21 cellular contexts compared by ENCODE assay signal in the genomic region with DNA sequence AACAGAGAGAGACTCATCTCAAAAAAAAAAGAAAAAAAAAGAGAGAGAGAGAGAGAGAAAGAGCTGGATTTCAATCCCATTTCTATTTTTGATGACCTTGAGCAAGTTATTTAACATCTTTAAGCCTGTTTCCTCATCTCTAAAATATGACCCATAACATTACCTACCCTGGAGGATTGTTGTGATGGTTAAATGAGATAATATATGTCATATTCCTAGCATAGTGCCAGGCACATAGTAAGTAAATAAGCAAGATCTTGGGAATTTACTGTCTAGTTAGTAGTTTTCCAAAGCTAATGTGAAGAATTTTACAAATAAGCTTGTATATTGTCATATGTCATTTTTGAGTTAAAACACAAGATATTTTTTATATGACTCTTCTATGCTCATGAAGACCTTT.
DNase-seq lines count a peak whose midpoint lies in the region; ATAC-seq, FAIRE-seq and TF ChIP-seq lines count a peak whose summit lies in the region.
"Had no signal": no experiment of that assay in that cellular context is flagged by ENCODE, and none has a peak within 500 bp of the region (broad histone marks: within the 10 kb centered on the region; RNA-seq: fewer than 3 reads in every experiment).

No MANE protein-coding gene starts in this region.

- no peak for TF ChIP-seq CTCF in A549 (IDR thresholded peaks at IDR 0.05)
- TF ChIP-seq CTCF in HCT116 (IDR thresholded peaks at IDR 0.05 in 2 of 3, conservative IDR thresholded peaks at IDR 0.05 in 1 of 3; ENCODE audit: borderline replicate concordance in 1 of 3, insufficient read depth in 1 of 3, low read depth in 2 of 3, low read length in 2 of 3): no peak
- no peak for TF ChIP-seq CTCF in Panc1 (IDR thresholded peaks at IDR 0.05)

- FAIRE-seq in A549 (lab: Jason Lieb, UNC): peak; percentile 59
- FAIRE-seq: D721Med, G401.6, GM12891, GM19239 had no signal

- in situ Hi-C loops in Panc1 (cut with HindIII; ENCODE audit: low pct_unique_long_range_greater_than_20kb, low sequenced_read_pairs): no loop called here

- TF ChIP-seq POLR2A in A549 (IDR thresholded peaks at IDR 0.05; ENCODE audit: low read length) (no peak), HCT116 (IDR thresholded peaks at IDR 0.05; ENCODE audit: borderline replicate concordance, extremely low read depth, insufficient read depth, insufficient read length) (no peak)

- RAD21 ChIA-PET in HCT116 (lab: Charles Lee; ENCODE audit: low non-redundant PET in 1 of 2, low total read pairs in 2 of 2, uncharacterized antibody in 2 of 2, unreplicated experiment in 2 of 2): no interaction called here

- BruUV-seq in HCT116 (replicated peaks; lab: Mats Ljungman, UMichigan): no TSS peak
- no TSS peak for BruUV-seq in Panc1 (replicated peaks; lab: Mats Ljungman, UMichigan)

- H3K9me3 ChIP-seq in A549: no peaks in the 10 kb centered on the region
- H3K9me3 ChIP-seq in HCT116 (ENCODE audit: control insufficient read depth in 1 of 2, insufficient read depth in 1 of 2, low read depth in 1 of 2, low read length in 2 of 2): no peaks in the 10 kb centered on the region
- peaks cover 12% of the 10 kb centered on the region; the same call in 1 of the 2 replicates for H3K9me3 ChIP-seq in Panc1 (ENCODE audit: control insufficient read depth, insufficient read depth, low read depth, low read length)
- H3K9me3 ChIP-seq: BLaER1 treated with 17β-estradiol and CSF1 and Interleukin-3, amounts not matched to agents 10 nM and 100 nM; Caco-2 had no signal

- no peak for DNase-seq in A549 (ENCODE audit: low read depth in 1 of 2, low spot score in 1 of 2)
- DNase-seq in HCT116 (ENCODE audit: low read depth, low spot score): no peak
- DNase-seq in Panc1 (ENCODE audit: low read depth, low spot score): no peak
- DNase-seq in AG08396 (ENCODE audit: low spot score): no peak
- no peak for DNase-seq in activated CD4-positive, alpha-beta T cell treated with anti-CD3 and anti-CD28 coated beads, Interleukin-2, amount 50 U/mL, for 1 hour
- DNase-seq: ACHN; AML-193; Caco-2; Calu3; CD4-positive, alpha-beta T cell; CD8-positive, alpha-beta T cell; DMS79 treated with DMSO at 0.1 percent for 48 hours; GF-D8 had no signal

- CTCF ChIA-PET in A549 (lab: Yijun Ruan, JAX) (interaction anchor here (1.1 kb wide), 1 partner anchor 24 kb away, joined by 3 read pairs; no protein-coding TSS in a partner anchor), HCT116 (lab: Charles Lee) (no interaction called here), Panc1 (lab: Charles Lee) (no interaction called here)

- POLR2A ChIA-PET in A549 (lab: Yijun Ruan, JAX): no interaction called here
- POLR2A ChIA-PET in HCT116 (lab: Charles Lee): interaction anchor here (0.8 kb wide), 1 partner anchor 184 kb away, joined by 4 read pairs; no protein-coding TSS in a partner anchor
- POLR2A ChIA-PET in Panc1 (lab: Charles Lee): no interaction called here

- no peak for ATAC-seq in A549
- ATAC-seq in HCT116: no peak
- no peak for ATAC-seq in Panc1
- no peak for ATAC-seq in HG02623 (IDR thresholded peaks at IDR 0.05; ENCODE audit: unreplicated experiment)
- ATAC-seq: CD8-positive, alpha-beta T cell had no signal

- H3K4me1 ChIP-seq in A549 (no peaks in the 10 kb centered on the region), HCT116 (ENCODE audit: control insufficient read depth in 1 of 2, insufficient read depth in 2 of 2, low read length in 2 of 2) (peaks cover 43 to 68% of the 10 kb centered on the region in 2 experiments), Panc1 (ENCODE audit: control insufficient read depth, insufficient read depth, low read length) (peaks cover 9% of the 10 kb centered on the region; the same call in 1 of the 2 replicates)
- H3K4me1 ChIP-seq: BLaER1 treated with 17β-estradiol and CSF1 and Interleukin-3, amounts not matched to agents 10 nM and 100 nM had no signal

- H4K20me1 ChIP-seq in HCT116 (ENCODE audit: insufficient read depth): no peaks in the 10 kb centered on the region
- H4K20me1 ChIP-seq: BLaER1 treated with 17β-estradiol and CSF1 and Interleukin-3, amounts not matched to agents 10 nM and 100 nM had no signal

- H3K9me2 ChIP-seq in HCT116 (ENCODE audit: insufficient read depth): no peaks in the 10 kb centered on the region

- intact Hi-C loops in HCT116 (cut with micrococcal nuclease): no loop called here
- intact Hi-C loops in Panc1 (cut with micrococcal nuclease; ENCODE audit: unreplicated experiment): no loop called here

- TF ChIP-seq RAD21 in A549 (conservative IDR thresholded peaks at IDR 0.05 in 1 of 2, IDR thresholded peaks at IDR 0.05 in 1 of 2): no peak
- TF ChIP-seq RAD21 in HCT116 (IDR thresholded peaks at IDR 0.05; ENCODE audit: low read depth): no peak

- H3K9ac ChIP-seq in HCT116 (ENCODE audit: low read length): no peak overlapping the region
- H3K9ac ChIP-seq: BLaER1 treated with 17β-estradiol and CSF1 and Interleukin-3, amounts not matched to agents 10 nM and 100 nM had no signal

- no peak overlapping the region for H3K4me3 ChIP-seq in A549
- no peak overlapping the region for H3K4me3 ChIP-seq in HCT116 (replicated peaks in 1 of 2; ENCODE audit: low read depth in 1 of 2, low read length in 2 of 2)
- no peak overlapping the region for H3K4me3 ChIP-seq in Panc1 (ENCODE audit: low read depth in 2 of 2, low read length in 2 of 2)
- H3K4me3 ChIP-seq: BLaER1 treated with 17β-estradiol and CSF1 and Interleukin-3, amounts not matched to agents 10 nM and 100 nM had no signal

- TF ChIP-seq EP300 in A549 (IDR thresholded peaks at IDR 0.05): no peak

- H3K36me3 ChIP-seq in HCT116 (ENCODE audit: control insufficient read depth in 1 of 2, insufficient read depth in 2 of 2, low read length in 2 of 2) (no peaks in the 10 kb centered on the region; a peak in 1 of 4 replicates), Panc1 (ENCODE audit: control insufficient read depth, insufficient read depth, low read length) (no peaks in the 10 kb centered on the region)
- H3K36me3 ChIP-seq: BLaER1 treated with 17β-estradiol and CSF1 and Interleukin-3, amounts not matched to agents 10 nM and 100 nM had no signal

- no peak overlapping the region for H3K4me2 ChIP-seq in A549
- no peak overlapping the region for H3K4me2 ChIP-seq in HCT116 (ENCODE audit: low read length)
- H3K4me2 ChIP-seq: BLaER1 treated with 17β-estradiol and CSF1 and Interleukin-3, amounts not matched to agents 10 nM and 100 nM had no signal

- H3K27me3 ChIP-seq in HCT116 (ENCODE audit: insufficient read depth, low read length): no peaks in the 10 kb centered on the region
- H3K27me3 ChIP-seq in Panc1 (ENCODE audit: control insufficient read depth, insufficient read depth, low read length): no peaks in the 10 kb centered on the region
- H3K27me3 ChIP-seq: BLaER1 treated with 17β-estradiol and CSF1 and Interleukin-3, amounts not matched to agents 10 nM and 100 nM had no signal

- H3K79me2 ChIP-seq in HCT116 (ENCODE audit: insufficient read depth, low read length): no peaks in the 10 kb centered on the region

- H2AFZ ChIP-seq in HCT116 (ENCODE audit: low read depth, low read length, poor library complexity, severe bottlenecking): no peak overlapping the region

- peak overlapping the region in 1 of 2 experiments; percentile 18; a peak in 1 of 6 replicates for H3K27ac ChIP-seq in A549
- peak overlapping the region; percentile 80; the same call in 1 of the 2 replicates for H3K27ac ChIP-seq in HCT116 (ENCODE audit: low read depth, low read length)
- H3K27ac ChIP-seq in Panc1 (ENCODE audit: low read length): peak overlapping the region; percentile 82; the same call in 1 of the 2 replicates
- H3K27ac ChIP-seq: 22Rv1; BLaER1 treated with 17β-estradiol and CSF1 and Interleukin-3, amounts not matched to agents 10 nM and 100 nM; C4-2B had no signal

TF ChIP-seq in A549, 52 proteins besides CTCF, POLR2A, EP300 and RAD21 (continues in another document):
- no peak for TF ChIP-seq HES2 (IDR thresholded peaks at IDR 0.05)
- no peak for TF ChIP-seq CHD4 (IDR thresholded peaks at IDR 0.05; ENCODE audit: borderline replicate concordance)
- TF ChIP-seq, protein P1, sequence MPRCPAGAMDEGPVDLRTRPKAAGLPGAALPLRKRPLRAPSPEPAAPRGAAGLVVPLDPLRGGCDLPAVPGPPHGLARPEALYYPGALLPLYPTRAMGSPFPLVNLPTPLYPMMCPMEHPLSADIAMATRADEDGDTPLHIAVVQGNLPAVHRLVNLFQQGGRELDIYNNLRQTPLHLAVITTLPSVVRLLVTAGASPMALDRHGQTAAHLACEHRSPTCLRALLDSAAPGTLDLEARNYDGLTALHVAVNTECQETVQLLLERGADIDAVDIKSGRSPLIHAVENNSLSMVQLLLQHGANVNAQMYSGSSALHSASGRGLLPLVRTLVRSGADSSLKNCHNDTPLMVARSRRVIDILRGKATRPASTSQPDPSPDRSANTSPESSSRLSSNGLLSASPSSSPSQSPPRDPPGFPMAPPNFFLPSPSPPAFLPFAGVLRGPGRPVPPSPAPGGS (IDR thresholded peaks at IDR 0.05): no peak
- TF ChIP-seq EHMT2 (IDR thresholded peaks at IDR 0.05; ENCODE audit: low read depth): no peak

TF ChIP-seq in HCT116, 20 proteins besides CTCF, POLR2A, EP300 and RAD21:
- no peak for TF ChIP-seq TCF7L2 (IDR thresholded peaks at IDR 0.05; ENCODE audit: borderline replicate concordance, extremely low read depth, insufficient read depth, insufficient read length)
- no peak for TF ChIP-seq SRF (IDR thresholded peaks at IDR 0.05; ENCODE audit: low read depth)
- TF ChIP-seq, protein P2, sequence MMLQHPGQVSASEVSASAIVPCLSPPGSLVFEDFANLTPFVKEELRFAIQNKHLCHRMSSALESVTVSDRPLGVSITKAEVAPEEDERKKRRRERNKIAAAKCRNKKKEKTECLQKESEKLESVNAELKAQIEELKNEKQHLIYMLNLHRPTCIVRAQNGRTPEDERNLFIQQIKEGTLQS (IDR thresholded peaks at IDR 0.05): no peak
- TF ChIP-seq YY1 (IDR thresholded peaks at IDR 0.05; ENCODE audit: extremely low read depth, insufficient replicate concordance, low read depth, low read length): no peak
- no peak for TF ChIP-seq ZNF274 (IDR thresholded peaks at IDR 0.05; ENCODE audit: low read depth, low read length)
- no peak for TF ChIP-seq ZFX (IDR thresholded peaks at IDR 0.05)
- TF ChIP-seq CEBPB (IDR thresholded peaks at IDR 0.05; ENCODE audit: low read depth): no peak
- TF ChIP-seq POLR2AphosphoS5 (IDR thresholded peaks at IDR 0.05; ENCODE audit: low read depth, low read length): no peak
- no peak for TF ChIP-seq SIN3A (IDR thresholded peaks at IDR 0.05; ENCODE audit: low read depth)
- TF ChIP-seq SP1 (IDR thresholded peaks at IDR 0.05; ENCODE audit: low read depth): no peak
- no peak for TF ChIP-seq FOSL1 (IDR thresholded peaks at IDR 0.05; ENCODE audit: low read depth)
